Comparison of ENCODE assay signal across 8 cellular contexts in the genomic region with DNA sequence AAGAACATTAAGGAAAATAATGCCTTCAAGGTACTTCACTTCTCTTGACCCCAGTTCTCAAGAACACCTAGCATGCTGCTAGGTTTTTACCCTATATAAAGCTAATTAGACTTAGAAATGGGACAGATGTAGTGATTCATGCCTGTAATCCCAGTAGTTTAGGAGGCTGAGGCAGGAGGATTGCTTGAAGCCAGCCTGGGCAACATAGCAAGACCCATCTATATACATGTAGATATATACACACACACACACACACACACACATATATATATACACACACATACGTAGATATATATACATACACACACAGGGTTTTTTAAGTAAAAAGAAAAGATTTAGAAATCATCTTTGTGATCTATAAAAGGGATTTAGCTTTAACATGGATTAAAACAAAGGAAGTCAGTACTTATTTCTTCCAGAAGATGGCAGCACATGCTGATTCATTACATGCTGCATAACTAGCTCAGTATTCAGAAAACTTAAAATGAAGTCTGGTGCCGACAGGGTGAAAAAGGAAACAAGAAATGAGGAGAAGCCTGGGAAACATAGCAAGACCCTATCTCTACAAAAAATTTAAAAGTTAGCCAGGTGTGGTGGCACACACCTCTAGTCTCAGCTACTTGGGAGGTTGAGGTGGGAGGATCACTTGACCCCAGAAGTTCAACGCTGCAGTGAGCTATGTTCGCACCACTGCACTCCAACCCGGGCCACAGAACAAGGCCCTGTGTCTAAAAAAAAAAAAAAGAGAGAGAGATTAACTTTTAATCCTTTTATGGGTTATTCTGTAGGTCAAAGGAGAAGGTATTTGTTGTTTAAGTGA.
DNase-seq lines count a peak whose midpoint lies in the region; ATAC-seq and TF ChIP-seq lines count a peak whose summit lies in the region.

No MANE protein-coding gene starts in this region.

- peak; percentile 79 for ATAC-seq in stimulated activated effector memory CD8-positive, alpha-beta T cell treated with anti-CD3 and anti-CD28 coated beads, Interleukin-12 subunit alpha, Interleukin-12 subunit beta, amount 100 ng/mL, for 72 hours
- ATAC-seq in GM18867 (IDR thresholded peaks at IDR 0.05; ENCODE audit: unreplicated experiment) = no peak
- ATAC-seq in HG02884 (IDR thresholded peaks at IDR 0.05; ENCODE audit: unreplicated experiment) = no peak

- H3K36me3 ChIP-seq in brain microvascular endothelial cell (replicated peaks) = peaks cover 30% of the 10 kb centered on the region

- in situ Hi-C loops in brain microvascular endothelial cell (cut with HindIII; ENCODE audit: low pct_ligation_motif_present, low sequenced_read_pairs) = no loop called here

- TF ChIP-seq CTCF in brain microvascular endothelial cell (IDR thresholded peaks at IDR 0.05; ENCODE audit: low read depth, low read length, missing control alignments) = peak; percentile 48

- no peak overlapping the region for H3K4me3 ChIP-seq in brain microvascular endothelial cell (ENCODE audit: low read depth, low read length)

- no peaks in the 10 kb centered on the region for H3K9me3 Mint-ChIP-seq in stimulated activated effector memory CD8-positive, alpha-beta T cell treated with anti-CD3 and anti-CD28 coated beads, Interleukin-12 subunit alpha, Interleukin-12 subunit beta, amount 100 ng/mL, for 72 hours

- peak overlapping the region; percentile 87 for H3K27ac Mint-ChIP-seq in stimulated activated effector memory CD8-positive, alpha-beta T cell treated with anti-CD3 and anti-CD28 coated beads, Interleukin-12 subunit alpha, Interleukin-12 subunit beta, amount 100 ng/mL, for 72 hours

- no peaks in the 10 kb centered on the region for H3K27me3 ChIP-seq in brain microvascular endothelial cell (replicated peaks)

- H3K4me1 Mint-ChIP-seq in stimulated activated effector memory CD8-positive, alpha-beta T cell treated with anti-CD3 and anti-CD28 coated beads, Interleukin-12 subunit alpha, Interleukin-12 subunit beta, amount 100 ng/mL, for 72 hours = peaks cover 4% of the 10 kb centered on the region

- H3K27ac ChIP-seq in brain microvascular endothelial cell = no peak overlapping the region

- DNase-seq in DMS 273 treated with DMSO at 0.1 percent for 48 hours (lab: John Stamatoyannopoulos, UW) (peak; percentile 11), HCEC 1CT (peak; percentile 53), NOMO-1 treated with DMSO at 0.1 percent for 48 hours (lab: John Stamatoyannopoulos, UW; ENCODE audit: unreplicated experiment) (peak; percentile 73), brain microvascular endothelial cell (peak; percentile 24), iPS-NIHi11 (ENCODE audit: low spot score) (peak; percentile 40)
- DNase-seq in stimulated activated effector memory CD8-positive, alpha-beta T cell treated with anti-CD3 and anti-CD28 coated beads, Interleukin-12 subunit alpha, Interleukin-12 subunit beta, amount 100 ng/mL, for 72 hours (ENCODE audit: low spot score in 2 of 2) = peak in 1 of 2 donors; percentile 5

- H3K4me3 Mint-ChIP-seq in stimulated activated effector memory CD8-positive, alpha-beta T cell treated with anti-CD3 and anti-CD28 coated beads, Interleukin-12 subunit alpha, Interleukin-12 subunit beta, amount 100 ng/mL, for 72 hours = no peak overlapping the region

- H3K36me3 Mint-ChIP-seq in stimulated activated effector memory CD8-positive, alpha-beta T cell treated with anti-CD3 and anti-CD28 coated beads, Interleukin-12 subunit alpha, Interleukin-12 subunit beta, amount 100 ng/mL, for 72 hours = peaks cover 65% of the 10 kb centered on the region
